In genomic region chr3:54760226-54760625, GRCh38 we compare ENCODE assay signal across 1 cellular context.
TF ChIP-seq lines count a peak whose summit lies in the region.

No MANE protein-coding gene starts in this region.

TF ChIP-seq in IMR-90, 13 proteins besides CTCF, POLR2A, EP300 and RAD21 (continued from another document):
- TF ChIP-seq, protein P1, sequence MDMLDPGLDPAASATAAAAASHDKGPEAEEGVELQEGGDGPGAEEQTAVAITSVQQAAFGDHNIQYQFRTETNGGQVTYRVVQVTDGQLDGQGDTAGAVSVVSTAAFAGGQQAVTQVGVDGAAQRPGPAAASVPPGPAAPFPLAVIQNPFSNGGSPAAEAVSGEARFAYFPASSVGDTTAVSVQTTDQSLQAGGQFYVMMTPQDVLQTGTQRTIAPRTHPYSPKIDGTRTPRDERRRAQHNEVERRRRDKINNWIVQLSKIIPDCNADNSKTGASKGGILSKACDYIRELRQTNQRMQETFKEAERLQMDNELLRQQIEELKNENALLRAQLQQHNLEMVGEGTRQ (IDR thresholded peaks at IDR 0.05; ENCODE audit: low read depth, low read length), result no peak
- TF ChIP-seq MAZ (IDR thresholded peaks at IDR 0.05; ENCODE audit: borderline replicate concordance, low read depth, low read length), result no peak
- no peak for TF ChIP-seq MXI1 (IDR thresholded peaks at IDR 0.05; ENCODE audit: borderline replicate concordance, low read depth, low read length)
TF ChIP-seq in IMR-90: peak in this region for 0.
